Comparison of ENCODE assay signal across 8 cellular contexts in genomic region chr14:77040309-77040994, GRCh38. TPM values are rescaled to one million over a fixed set of nuclear protein-coding genes. Genes with fewer than 3 reads are reported as not detected.
DNase-seq lines count a peak whose midpoint lies in the region; ATAC-seq and TF ChIP-seq lines count a peak whose summit lies in the region.

No MANE protein-coding gene starts in this region.

- peaks cover 2% of the 10 kb centered on the region for H3K27me3 Mint-ChIP-seq in activated naive CD8-positive, alpha-beta T cell treated with anti-CD3 and anti-CD28 coated beads, Interleukin-2, amount 50 U/mL, for 24 hours
- no peaks in the 10 kb centered on the region for H3K27me3 Mint-ChIP-seq in type B pancreatic cell

- peak in 1 of 2 donors; percentile 9 for TF ChIP-seq POLR2A in heart left ventricle (IDR thresholded peaks at IDR 0.05)

- 0 to 1% (median 1%) methylated on average over 23 of the region's 23 CpGs for WGBS in heart left ventricle, 4 donors

- H3K4me1 ChIP-seq in heart left ventricle: peaks cover 39 to 97% (median 85%) of the 10 kb centered on the region in 12 donors

- H3K27ac ChIP-seq in heart left ventricle: peak overlapping the region; percentile 92 to 99 (median 97)

- peak overlapping the region; percentile 23; the same call in 1 of the 2 replicates for H3K4me3 ChIP-seq in GM08714 (ENCODE audit: low read length)
- peak overlapping the region in 9 of 12 donors; percentile 37 to 55 (median 43) for H3K4me3 ChIP-seq in heart left ventricle

- H3K9me3 Mint-ChIP-seq in activated naive CD8-positive, alpha-beta T cell treated with anti-CD3 and anti-CD28 coated beads, Interleukin-2, amount 50 U/mL, for 24 hours: no peaks in the 10 kb centered on the region
- no peaks in the 10 kb centered on the region for H3K9me3 Mint-ChIP-seq in type B pancreatic cell

- no peaks in the 10 kb centered on the region for H3K36me3 Mint-ChIP-seq in activated naive CD8-positive, alpha-beta T cell treated with anti-CD3 and anti-CD28 coated beads, Interleukin-2, amount 50 U/mL, for 24 hours (ENCODE audit: low read depth)
- no peaks in the 10 kb centered on the region for H3K36me3 Mint-ChIP-seq in type B pancreatic cell

- H3K27me3 ChIP-seq in heart left ventricle: no peaks in the 10 kb centered on the region

- H3K36me3 ChIP-seq in heart left ventricle: no peaks in the 10 kb centered on the region

- peaks cover 93% of the 10 kb centered on the region for H3K4me1 Mint-ChIP-seq in activated naive CD8-positive, alpha-beta T cell treated with anti-CD3 and anti-CD28 coated beads, Interleukin-2, amount 50 U/mL, for 24 hours
- peaks cover 90% of the 10 kb centered on the region for H3K4me1 Mint-ChIP-seq in type B pancreatic cell (ENCODE audit: unreplicated experiment)

- ATAC-seq in HG02798 (IDR thresholded peaks at IDR 0.05; ENCODE audit: poor library complexity, unreplicated experiment): peak; percentile 69
- ATAC-seq in activated naive CD8-positive, alpha-beta T cell treated with anti-CD3 and anti-CD28 coated beads, Interleukin-2, amount 50 U/mL, for 24 hours: peak; percentile 57
- peak; percentile 81 to 91 (median 90) for ATAC-seq in heart left ventricle

- DNase-seq in NCI-H1417 treated with DMSO at 0.1 percent for 48 hours (lab: John Stamatoyannopoulos, UW) (peak; percentile 99), SW 1271 (lab: John Stamatoyannopoulos, UW) (peak; percentile 49 to 94), heart left ventricle (peak; percentile 100), pons (ENCODE audit: low spot score) (peak; percentile 100), type B pancreatic cell (ENCODE audit: extremely low spot score, unreplicated experiment) (peak; percentile 97)
- DNase-seq in activated naive CD8-positive, alpha-beta T cell treated with anti-CD3 and anti-CD28 coated beads, Interleukin-2, amount 50 U/mL, for 24 hours: peak; percentile 95

- no peaks in the 10 kb centered on the region for H3K9me3 ChIP-seq in heart left ventricle

- H3K4me3 Mint-ChIP-seq in activated naive CD8-positive, alpha-beta T cell treated with anti-CD3 and anti-CD28 coated beads, Interleukin-2, amount 50 U/mL, for 24 hours: peak overlapping the region; percentile 74
- peak overlapping the region; percentile 80 for H3K4me3 Mint-ChIP-seq in type B pancreatic cell

- TF ChIP-seq CTCF in heart left ventricle (IDR thresholded peaks at IDR 0.05) (no peak), type B pancreatic cell (conservative IDR thresholded peaks at IDR 0.05) (no peak)

- intact Hi-C loops in heart left ventricle (cut with DNase I): loop anchor here in 4 of 10 donors (1.0 to 5.0 kb wide), 3 partner anchors 14 to 121 kb away; no protein-coding TSS in a partner anchor

- peak overlapping the region; percentile 96 for H3K27ac Mint-ChIP-seq in activated naive CD8-positive, alpha-beta T cell treated with anti-CD3 and anti-CD28 coated beads, Interleukin-2, amount 50 U/mL, for 24 hours
- H3K27ac Mint-ChIP-seq in type B pancreatic cell: peak overlapping the region; percentile 91

RNA-seq across cellular contexts. Expression of gene IRF2BPL, which starts 11.9 kb away (rescaled TPM):
- total RNA-seq in heart left ventricle: 10 to 100 TPM; 31.7 to 59.2 (median 36.7) TPM
- polyA plus RNA-seq in heart left ventricle: 10 to 100 TPM in 1 of 2 donors, 1 to 10 TPM in 1; 7.5 to 24.4 TPM
- total RNA-seq in type B pancreatic cell (ENCODE audit: low replicate concordance): 59.7 and 116 TPM in 2 replicates

RNA-seq across cellular contexts. Expression of gene CIPC, which starts 57.6 kb away (rescaled TPM):
- total RNA-seq in heart left ventricle (10 to 100 TPM; 44.5 to 85.9 (median 66.7) TPM), type B pancreatic cell (ENCODE audit: low replicate concordance) (27.2 and 34.0 TPM in 2 replicates)
- polyA plus RNA-seq in heart left ventricle: 10 to 100 TPM; 10.9 to 27.0 TPM

Comparison
In these comparisons a context has a peak if more than half of its experiments do, and no peak if none do; other contexts are left out.
1. Peak in every context shown above with its lines: DNase-seq, ATAC-seq, H3K4me3 ChIP-seq and H3K27ac ChIP-seq.